Comparison of ENCODE assay signal across 8 cellular contexts in the genomic region with DNA sequence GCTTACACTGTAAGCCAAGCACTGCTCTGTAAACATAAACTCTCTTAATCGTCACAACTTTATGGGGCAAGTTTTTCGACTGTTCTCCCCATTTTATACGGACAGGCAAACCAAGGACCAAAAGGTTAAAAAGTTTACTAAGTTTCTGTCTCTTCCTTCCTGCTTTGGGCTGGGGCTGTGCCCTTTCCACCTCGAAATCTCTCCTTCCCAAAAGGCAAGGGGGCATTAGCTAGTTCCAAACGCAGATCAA. TPM values are rescaled to one million over a fixed set of nuclear protein-coding genes. Genes with fewer than 3 reads are reported as not detected.
DNase-seq lines count a peak whose midpoint lies in the region; ATAC-seq, FAIRE-seq and TF ChIP-seq lines count a peak whose summit lies in the region.

No MANE protein-coding gene starts in this region.

- CTCF ChIA-PET in Caco-2 (lab: Charles Lee) = interaction anchor here (0.6 to 4.8 kb wide), 24 partner anchors 13 to 244 kb away, joined by 3 to 155 read pairs (median 6); a partner anchor contains a TSS

- FAIRE-seq in pancreas (lab: Jason Lieb, UNC) = no peak

- peak overlapping the region; percentile 99 for H3K27ac Mint-ChIP-seq in Caco-2 (ENCODE audit: unreplicated experiment)

- no peak for TF ChIP-seq CTCF in Caco-2 (IDR thresholded peaks at IDR 0.05; ENCODE audit: insufficient read depth in 1 of 2, low read depth in 1 of 2, low read length in 1 of 2, severe bottlenecking in 1 of 2, unreplicated experiment in 1 of 2)
- TF ChIP-seq CTCF in RWPE2 (IDR thresholded peaks at IDR 0.05; ENCODE audit: poor library complexity, severe bottlenecking) = no peak
- TF ChIP-seq CTCF in pancreas (IDR thresholded peaks at IDR 0.05) = no peak

- WGBS in pancreas, 2 donors = 0 to 2% methylated on average over 5 of the region's 5 CpGs

- intact Hi-C loops in Caco-2 (cut with micrococcal nuclease; ENCODE audit: unreplicated experiment) = loop anchor here (1.0 kb wide), 2 partner anchors 44 to 49 kb away; a partner anchor contains a TSS
- intact Hi-C loops in pancreas (cut with DNase I) = loop anchor here in 2 of 3 donors (5.0 kb wide), 1 partner anchor 48 kb away; no protein-coding TSS in a partner anchor

- H3K4me1 ChIP-seq in Caco-2 = peaks cover 39% of the 10 kb centered on the region
- H3K4me1 ChIP-seq in RWPE2 (ENCODE audit: insufficient read depth, poor library complexity, severe bottlenecking) = peaks cover 21% of the 10 kb centered on the region
- H3K4me1 ChIP-seq in pancreas = peaks cover 13 to 55% (median 36%) of the 10 kb centered on the region in 3 donors

- DNase-seq in Caco-2 = no peak
- no peak for DNase-seq in RWPE2 (ENCODE audit: low spot score)
- no peak for DNase-seq in erythroblast (lab: John Stamatoyannopoulos, UW)
- no peak for DNase-seq in pancreas
- no peak for DNase-seq in NCI-H1417 (lab: John Stamatoyannopoulos, UW)
- DNase-seq in midbrain (lab: John Stamatoyannopoulos, UW) = no peak
- DNase-seq in DMS 273 (lab: John Stamatoyannopoulos, UW; ENCODE audit: unreplicated experiment) = no peak
- no peak for DNase-seq in NCI-H1092 (lab: John Stamatoyannopoulos, UW)

- H3K36me3 ChIP-seq in Caco-2 (ENCODE audit: control insufficient read depth, insufficient read depth, low read length) (peaks cover 3% of the 10 kb centered on the region; the same call in 1 of the 2 replicates), RWPE2 (ENCODE audit: low read depth) (peaks cover 10% of the 10 kb centered on the region), pancreas (peaks cover 2 to 18% (median 2%) of the 10 kb centered on the region in 3 donors)

- H3K27ac ChIP-seq in RWPE2 (ENCODE audit: poor library complexity, severe bottlenecking) (peak overlapping the region; percentile 95), pancreas (peak overlapping the region; percentile 97 to 100 (median 100))

- H3K9me3 ChIP-seq in Caco-2 (no peaks in the 10 kb centered on the region), RWPE2 (ENCODE audit: severe bottlenecking) (no peaks in the 10 kb centered on the region), pancreas (no peaks in the 10 kb centered on the region)

- no peaks in the 10 kb centered on the region for H3K9me3 Mint-ChIP-seq in Caco-2 (ENCODE audit: unreplicated experiment)

- peaks cover 75% of the 10 kb centered on the region for H3K36me3 Mint-ChIP-seq in Caco-2 (ENCODE audit: insufficient read depth, unreplicated experiment)

- ATAC-seq in RWPE2 (ENCODE audit: low read depth) (no peak), pancreas (no peak)

- no peaks in the 10 kb centered on the region for H3K27me3 ChIP-seq in Caco-2 (replicated peaks; ENCODE audit: control insufficient read depth, insufficient read depth, low read length)
- no peaks in the 10 kb centered on the region for H3K27me3 ChIP-seq in RWPE2 (ENCODE audit: insufficient read depth, poor library complexity, severe bottlenecking)
- no peaks in the 10 kb centered on the region for H3K27me3 ChIP-seq in pancreas

- no TSS peak for BruUV-seq in Caco-2 (replicated peaks; lab: Mats Ljungman, UMichigan)

- H3K27me3 Mint-ChIP-seq in Caco-2 (ENCODE audit: insufficient read depth, unreplicated experiment) = peaks cover 6% of the 10 kb centered on the region

- peak overlapping the region; percentile 94 for H3K4me3 ChIP-seq in Caco-2 (ENCODE audit: low read depth, low read length)
- H3K4me3 ChIP-seq in RWPE2 (ENCODE audit: severe bottlenecking) = peak overlapping the region; percentile 93
- H3K4me3 ChIP-seq in pancreas = peak overlapping the region; percentile 43 to 97 (median 80)

- H3K4me1 Mint-ChIP-seq in Caco-2 (ENCODE audit: low read depth, unreplicated experiment) = peaks cover 20% of the 10 kb centered on the region

- H3K4me3 Mint-ChIP-seq in Caco-2 (ENCODE audit: unreplicated experiment) = peak overlapping the region; percentile 93

- POLR2A ChIA-PET in Caco-2 (lab: Charles Lee) = interaction anchor here (0.6 to 4.8 kb wide), 7 partner anchors 13 to 138 kb away, joined by 4 to 225 read pairs (median 6); a partner anchor contains a TSS

- TF ChIP-seq POLR2A in erythroblast (IDR thresholded peaks at IDR 0.05; ENCODE audit: low read length) = peak; percentile 68

RNA-seq across cellular contexts. Expression of a gene that starts 2.2 kb away (rescaled TPM):
- total RNA-seq in Caco-2 (2022) (75.5 and 78.8 TPM in 2 replicates), pancreas (100 to 1,000 TPM in 5 of 6 donors, 10 to 100 TPM in 1; 86.8 to 181 (median 137) TPM)
- 100 to 1,000 TPM; 111 to 128 TPM for polyA plus RNA-seq in pancreas

RNA-seq across cellular contexts. Expression of a gene that starts 4.9 kb away (rescaled TPM):
- 1.5 and 2.1 TPM in 2 replicates for total RNA-seq in Caco-2 (2022)
- total RNA-seq in pancreas = 1 to 10 TPM; 1.0 to 5.6 (median 1.6) TPM
- polyA plus RNA-seq in pancreas = 10 to 100 TPM; 14.7 to 25.3 TPM

RNA-seq across cellular contexts. Expression of a gene that starts 43.7 kb away (rescaled TPM):
- total RNA-seq in Caco-2 (2022) = 184 and 186 TPM in 2 replicates
- total RNA-seq in pancreas = 10 to 100 TPM; 16.5 to 39.0 (median 33.4) TPM
- 10 to 100 TPM; 65.9 to 67.9 TPM for polyA plus RNA-seq in pancreas

RNA-seq across cellular contexts. Expression of a gene that starts 53.0 kb away (rescaled TPM):
- total RNA-seq in Caco-2 (2022) (0.36 and 0.46 TPM in 2 replicates), pancreas (under 1 TPM in 5 of 6 donors, not detected in 1; 0.12 to 0.59 (median 0.37) TPM)
- 1 to 10 TPM in 1 of 2 donors, under 1 TPM in 1; 0.16 to 1.3 TPM for polyA plus RNA-seq in pancreas
